ENCODE assay signal across 8 cellular contexts in genomic region chr1:35557118-35557610, GRCh38. TPM values are rescaled to one million over a fixed set of nuclear protein-coding genes. Genes with fewer than 3 reads are reported as not detected.
DNase-seq lines count a peak whose midpoint lies in the region; ATAC-seq and TF ChIP-seq lines count a peak whose summit lies in the region.

TSS of gene KIAA0319L (minus strand) at chr1:35557403. CDS start at chr1:35554491, 2,912 bp downstream.

- peak within 1 kb of the TSS; percentile 99 for H3K27ac ChIP-seq in HUES6 (ENCODE audit: low read depth, low read length)
- peak within 1 kb of the TSS; percentile 94 to 99 for H3K27ac ChIP-seq in left lung

- H3K27me3 ChIP-seq in HUES6 (ENCODE audit: control insufficient read depth, insufficient read depth, low read length) (no peaks in the 10 kb centered on the region), left lung (no peaks in the 10 kb centered on the region)

- CTCF ChIA-PET in activated CD4-positive, alpha-beta T cell treated with anti-CD3 and anti-CD28 coated beads, Interleukin-2, amount 10 ng/mL, durations not matched to agents 7 days and 5 days (lab: Charles Lee): interaction anchor here (0.6 to 2.4 kb wide), 11 partner anchors 10 to 242 kb away, joined by 3 to 7 read pairs (median 4); no protein-coding TSS in a partner anchor

- peaks cover 38% of the 10 kb centered on the region for H3K4me1 ChIP-seq in HUES6 (ENCODE audit: control insufficient read depth, insufficient read depth, low read length)
- peaks cover 18 to 71% of the 10 kb centered on the region in 2 donors for H3K4me1 ChIP-seq in left lung

- peak; percentile 49; the same call in 1 of the 2 replicates for TF ChIP-seq POLR2A in Raji (IDR thresholded peaks at IDR 0.05; ENCODE audit: insufficient read depth, low read depth, low read length)

- H3K9me3 ChIP-seq in HUES6 (ENCODE audit: control insufficient read depth, insufficient read depth, low read depth, low read length) (no peaks in the 10 kb centered on the region), left lung (no peaks in the 10 kb centered on the region)

- peak; percentile 61 for ATAC-seq in GM21576 (IDR thresholded peaks at IDR 0.05; ENCODE audit: unreplicated experiment)
- peak; percentile 87 for ATAC-seq in left lung
- ATAC-seq in stimulated activated naive CD8-positive, alpha-beta T cell treated with anti-CD3 and anti-CD28 coated beads, Interleukin-15, amount 100 ng/mL, for 72 hours: peak; percentile 84

- DNase-seq in activated CD4-positive, alpha-beta T cell treated with anti-CD3 and anti-CD28 coated beads, Interleukin-2, amount 10 ng/mL, durations not matched to agents 7 days and 5 days: no peak
- no peak for DNase-seq in activated CD4-positive, alpha-beta T cell treated with anti-CD3 and anti-CD28 coated beads, Interleukin-2, amount 50 U/mL, for 1 hour
- DNase-seq in dedifferentiated amniotic fluid mesenchymal stem cell (ENCODE audit: extremely low spot score) (peak; percentile 69), left lung (peak; percentile 91 to 96)
- DNase-seq in stimulated activated naive CD8-positive, alpha-beta T cell treated with anti-CD3 and anti-CD28 coated beads, Interleukin-15, amount 100 ng/mL, for 72 hours: no peak

- H3K4me3 ChIP-seq in HUES6 (ENCODE audit: low read depth, low read length): peak within 1 kb of the TSS; percentile 99
- H3K4me3 ChIP-seq in left lung: peak within 1 kb of the TSS; percentile 73 to 89

- peaks cover 46% of the 10 kb centered on the region for H3K4me1 Mint-ChIP-seq in activated CD4-positive, alpha-beta T cell treated with anti-CD3 and anti-CD28 coated beads, Interleukin-2, amount 10 ng/mL, durations not matched to agents 7 days and 5 days
- peaks cover 70% of the 10 kb centered on the region for H3K4me1 Mint-ChIP-seq in stimulated activated naive CD8-positive, alpha-beta T cell treated with anti-CD3 and anti-CD28 coated beads, Interleukin-15, amount 100 ng/mL, for 72 hours

- intact Hi-C loops in left lung (cut with DNase I): no loop called here

- peak within 1 kb of the TSS; percentile 98 for H3K9ac ChIP-seq in HUES6 (ENCODE audit: low read length)

- H3K27me3 Mint-ChIP-seq in activated CD4-positive, alpha-beta T cell treated with anti-CD3 and anti-CD28 coated beads, Interleukin-2, amount 10 ng/mL, durations not matched to agents 7 days and 5 days: no peaks in the 10 kb centered on the region
- H3K27me3 Mint-ChIP-seq in stimulated activated naive CD8-positive, alpha-beta T cell treated with anti-CD3 and anti-CD28 coated beads, Interleukin-15, amount 100 ng/mL, for 72 hours: no peaks in the 10 kb centered on the region

- H3K36me3 Mint-ChIP-seq in activated CD4-positive, alpha-beta T cell treated with anti-CD3 and anti-CD28 coated beads, Interleukin-2, amount 10 ng/mL, durations not matched to agents 7 days and 5 days (ENCODE audit: low read depth): peaks cover 22% of the 10 kb centered on the region

- peak within 1 kb of the TSS; percentile 97 for H3K4me3 Mint-ChIP-seq in activated CD4-positive, alpha-beta T cell treated with anti-CD3 and anti-CD28 coated beads, Interleukin-2, amount 10 ng/mL, durations not matched to agents 7 days and 5 days
- H3K4me3 Mint-ChIP-seq in stimulated activated naive CD8-positive, alpha-beta T cell treated with anti-CD3 and anti-CD28 coated beads, Interleukin-15, amount 100 ng/mL, for 72 hours: peak within 1 kb of the TSS; percentile 99 to 100

- no peak for TF ChIP-seq CTCF in left lung (IDR thresholded peaks at IDR 0.05)

- H3K36me3 ChIP-seq in HUES6 (ENCODE audit: control insufficient read depth, insufficient read depth, low read length) (peaks cover 40% of the 10 kb centered on the region), left lung (peaks cover 0 to 36% of the 10 kb centered on the region in 2 donors)

- no peaks in the 10 kb centered on the region for H3K9me3 Mint-ChIP-seq in activated CD4-positive, alpha-beta T cell treated with anti-CD3 and anti-CD28 coated beads, Interleukin-2, amount 10 ng/mL, durations not matched to agents 7 days and 5 days
- H3K9me3 Mint-ChIP-seq in stimulated activated naive CD8-positive, alpha-beta T cell treated with anti-CD3 and anti-CD28 coated beads, Interleukin-15, amount 100 ng/mL, for 72 hours: no peaks in the 10 kb centered on the region

- POLR2A ChIA-PET in activated CD4-positive, alpha-beta T cell treated with anti-CD3 and anti-CD28 coated beads, Interleukin-2, amount 10 ng/mL, durations not matched to agents 7 days and 5 days (lab: Charles Lee): interaction anchor here (0.7 to 1.0 kb wide), 2 partner anchors 18 to 47 kb away, joined by 4 to 13 read pairs; no protein-coding TSS in a partner anchor

- peak within 1 kb of the TSS; percentile 98 for H3K27ac Mint-ChIP-seq in activated CD4-positive, alpha-beta T cell treated with anti-CD3 and anti-CD28 coated beads, Interleukin-2, amount 10 ng/mL, durations not matched to agents 7 days and 5 days
- peak within 1 kb of the TSS; percentile 96 to 99 for H3K27ac Mint-ChIP-seq in stimulated activated naive CD8-positive, alpha-beta T cell treated with anti-CD3 and anti-CD28 coated beads, Interleukin-15, amount 100 ng/mL, for 72 hours

RNA-seq across cellular contexts. Expression of gene KIAA0319L, which starts in this region (rescaled TPM):
- 10 to 100 TPM; 37.6 to 46.3 TPM for total RNA-seq in activated CD4-positive, alpha-beta T cell treated with anti-CD3 and anti-CD28 coated beads, Interleukin-2, amount 10 ng/mL, durations not matched to agents 7 days and 5 days
- total RNA-seq in left lung: 10 to 100 TPM; 76.5 to 91.4 TPM

Comparison
In these comparisons a context has a peak if more than half of its experiments do, and no peak if none do; other contexts are left out.
1. DNase-seq: peak in dedifferentiated amniotic fluid mesenchymal stem cell (single experiment) and left lung (2 of 2); none in activated CD4-positive, alpha-beta T cell treated with anti-CD3 and anti-CD28 coated beads, Interleukin-2, amount 10 ng/mL, durations not matched to agents 7 days and 5 days (single experiment), activated CD4-positive, alpha-beta T cell treated with anti-CD3 and anti-CD28 coated beads, Interleukin-2, amount 50 U/mL, for 1 hour (single experiment) and stimulated activated naive CD8-positive, alpha-beta T cell treated with anti-CD3 and anti-CD28 coated beads, Interleukin-15, amount 100 ng/mL, for 72 hours (0 of 2).
2. Peak in every context shown above with its lines, with median percentiles within 50 percentile points of each other: ATAC-seq.